In the genomic region with DNA sequence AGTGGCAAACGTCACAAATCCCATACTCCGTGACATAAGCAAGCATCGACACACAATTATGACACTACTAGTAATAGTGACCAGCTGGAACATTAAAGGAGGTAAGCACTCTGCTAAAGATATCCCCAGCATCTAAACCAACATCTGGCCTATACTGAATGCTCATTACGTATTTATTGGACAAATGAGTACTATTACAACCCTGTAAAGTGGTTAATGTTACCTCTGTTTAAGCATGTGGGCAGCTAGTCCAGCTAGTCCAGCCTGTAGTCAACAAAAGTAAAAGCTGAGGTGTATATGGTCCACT, we compare ENCODE assay signal across 8 cellular contexts. TPM values are rescaled to one million over a fixed set of nuclear protein-coding genes. Genes with fewer than 3 reads are reported as not detected.
A peak's percentile ranks its signal among the peaks of the same experiment; 100 is the strongest.
DNase-seq lines count a peak whose midpoint lies in the region; ATAC-seq and TF ChIP-seq lines count a peak whose summit lies in the region.

No MANE protein-coding gene starts in this region.

- H3K27ac Mint-ChIP-seq in activated B cell treated with CpG ODN at 0.5 μM for 24 hours = peak overlapping the region; percentile 98

- no peaks in the 10 kb centered on the region for H3K4me1 ChIP-seq in lung (ENCODE audit: control insufficient read depth in 2 of 2, insufficient read depth in 2 of 2, low read length in 2 of 2)

- H3K27me3 Mint-ChIP-seq in activated B cell treated with CpG ODN at 0.5 μM for 24 hours = no peaks in the 10 kb centered on the region

- H3K27me3 ChIP-seq in lung (ENCODE audit: control insufficient read depth, insufficient read depth) = peaks cover 4% of the 10 kb centered on the region

- no peaks in the 10 kb centered on the region for H3K36me3 ChIP-seq in lung (ENCODE audit: control insufficient read depth in 2 of 2, insufficient read depth in 2 of 2, low read length in 2 of 2)

- peak; percentile 1 for ATAC-seq in GM21723 (IDR thresholded peaks at IDR 0.05; ENCODE audit: unreplicated experiment)
- no peak for ATAC-seq in activated B cell treated with CpG ODN at 0.5 μM for 24 hours (ENCODE audit: low read depth)
- no peak for ATAC-seq in lung (ENCODE audit: insufficient read depth, low FRiP score)
- no peak for ATAC-seq in HG03457 (IDR thresholded peaks at IDR 0.05; ENCODE audit: unreplicated experiment)
- ATAC-seq in left colon = no peak

- POLR2A ChIA-PET in activated B cell treated with CpG ODN at 0.5 μM for 24 hours (lab: Charles Lee) = interaction anchor here (0.6 kb wide), 1 partner anchor 13 kb away, joined by 3 read pairs; no protein-coding TSS in a partner anchor

- no peaks in the 10 kb centered on the region for H3K36me3 Mint-ChIP-seq in activated B cell treated with CpG ODN at 0.5 μM for 24 hours (ENCODE audit: low read depth)

- no peak for DNase-seq in activated B cell treated with CpG ODN at 0.5 μM for 24 hours
- DNase-seq in lung (ENCODE audit: low spot score) = no peak
- DNase-seq in head of caudate nucleus = no peak
- no peak for DNase-seq in left colon
- DNase-seq in NCI-H2081 treated with DMSO at 0.1 percent for 48 hours (lab: John Stamatoyannopoulos, UW) = no peak

- TF ChIP-seq CTCF in 22Rv1 (IDR thresholded peaks at IDR 0.05) = peak; percentile 40
- TF ChIP-seq CTCF in activated B cell treated with CpG ODN at 0.5 μM for 24 hours (IDR thresholded peaks at IDR 0.05) = no peak
- no peak for TF ChIP-seq CTCF in lung (IDR thresholded peaks at IDR 0.05; ENCODE audit: control extremely low read depth, extremely low read depth)

- intact Hi-C loops in activated B cell treated with CpG ODN at 0.5 μM for 24 hours (cut with micrococcal nuclease) (loop anchor here (1.0 to 5.0 kb wide), 4 partner anchors 135 to 820 kb away; a partner anchor contains a TSS), head of caudate nucleus (cut with DNase I) (no loop called here), left colon (cut with DNase I, micrococcal nuclease) (no loop called here)

- CTCF ChIA-PET in activated B cell treated with CpG ODN at 0.5 μM for 24 hours (lab: Charles Lee) = interaction anchor here (0.7 to 1.5 kb wide), 7 partner anchors 10 to 704 kb away, joined by 3 to 7 read pairs (median 3); no protein-coding TSS in a partner anchor

- H3K4me1 Mint-ChIP-seq in activated B cell treated with CpG ODN at 0.5 μM for 24 hours = peaks cover 17% of the 10 kb centered on the region

- no peak overlapping the region for H3K4me3 ChIP-seq in lung

- 16 to 31% methylated on average over 4 of the region's 4 CpGs for WGBS in lung, 2 donors

- peak overlapping the region; percentile 93 for H3K4me3 Mint-ChIP-seq in activated B cell treated with CpG ODN at 0.5 μM for 24 hours

- H3K27ac ChIP-seq in 22Rv1 (no peak overlapping the region), lung (ENCODE audit: low read depth in 1 of 2, low read length in 1 of 2) (peak overlapping the region; percentile 17 to 59)

- H3K9me3 ChIP-seq in lung (ENCODE audit: control insufficient read depth in 2 of 2, insufficient read depth in 1 of 2, low read length in 1 of 2) = peaks cover 0 to 4% of the 10 kb centered on the region in 2 donors

- H3K9me3 Mint-ChIP-seq in activated B cell treated with CpG ODN at 0.5 μM for 24 hours = no peaks in the 10 kb centered on the region

RNA-seq across cellular contexts. Expression of a gene that starts 0.4 kb away (rescaled TPM):
- total RNA-seq in activated B cell treated with CpG ODN at 0.5 μM for 24 hours (12.4 and 13.1 TPM in 2 replicates), lung (10 to 100 TPM; 28.0 to 60.2 TPM), left colon (10 to 100 TPM in 1 of 2 donors, 1 to 10 TPM in 1; 7.8 to 14.1 TPM)
- 10 to 100 TPM; 17.6 to 27.1 TPM for polyA plus RNA-seq in lung

RNA-seq across cellular contexts. Expression of a gene that starts 24.7 kb away (rescaled TPM):
- total RNA-seq in activated B cell treated with CpG ODN at 0.5 μM for 24 hours = not detected in 2 replicates
- 1 to 10 TPM; 1.2 to 1.7 TPM for total RNA-seq in lung
- polyA plus RNA-seq in lung = under 1 TPM; 0.40 to 0.91 TPM
- total RNA-seq in left colon = 1 to 10 TPM; 1.5 to 5.8 TPM
